In the genomic region with DNA sequence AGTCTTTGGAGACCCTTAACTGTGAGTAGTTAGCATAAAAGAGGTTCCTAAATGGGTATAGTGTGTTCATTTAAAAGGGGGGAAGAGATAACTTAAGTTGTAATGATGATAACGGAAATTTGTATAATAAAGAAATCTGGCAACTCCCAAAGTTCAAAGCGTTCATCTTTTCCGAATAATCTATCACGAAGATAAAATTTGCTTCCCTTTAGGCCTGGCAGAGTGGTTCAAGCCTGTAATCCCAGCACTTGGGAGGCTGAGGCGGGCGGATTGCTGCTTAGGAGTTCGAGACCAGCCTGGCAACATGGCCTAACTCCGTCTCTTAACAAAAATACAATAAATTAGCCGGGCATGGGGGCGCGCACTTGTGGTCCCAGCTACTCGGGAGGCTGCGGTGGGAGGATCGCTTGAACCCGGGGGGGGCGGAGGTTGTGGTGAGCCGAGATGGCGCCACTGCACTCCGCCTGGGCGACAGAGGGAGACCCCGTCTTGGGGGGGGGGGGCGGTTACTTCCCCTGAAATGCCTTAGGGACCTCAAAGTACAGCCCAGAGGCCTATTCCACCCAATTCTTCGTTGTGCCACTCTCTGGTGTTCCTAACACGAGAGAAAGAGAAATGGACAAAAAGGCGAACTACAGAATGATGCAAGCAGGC, we compare ENCODE assay signal across 8 cellular contexts. TPM values are rescaled to one million over a fixed set of nuclear protein-coding genes. Genes with fewer than 3 reads are reported as not detected.
DNase-seq lines count a peak whose midpoint lies in the region; ATAC-seq and TF ChIP-seq lines count a peak whose summit lies in the region.

No MANE protein-coding gene starts in this region.

- no peaks in the 10 kb centered on the region for H3K27me3 ChIP-seq in body of pancreas

- DNase-seq in T-helper 1 cell = peak; percentile 8 to 52 (median 18)
- peak; percentile 7 to 34 (median 16) for DNase-seq in body of pancreas
- peak; percentile 64 for DNase-seq in left kidney (ENCODE audit: low read depth, low spot score)
- peak; percentile 6 to 32 (median 7) for DNase-seq in stimulated activated CD4-positive, alpha-beta T cell treated with anti-CD3 and anti-CD28 coated beads, TNF-alpha, amount 100 ng/mL, for 24 hours (ENCODE audit: low read depth in 3 of 3)
- no peak for DNase-seq in cortex of kidney (lab: John Stamatoyannopoulos, UW)
- DNase-seq in 8988T = no peak
- DNase-seq in NCI-H524 (lab: John Stamatoyannopoulos, UW) = no peak

- H3K36me3 ChIP-seq in body of pancreas (replicated peaks in 1 of 2; ENCODE audit: insufficient read depth in 1 of 2, low read depth in 2 of 2) = peaks cover 0 to 3% of the 10 kb centered on the region in 2 donors

- TF ChIP-seq POLR2A in body of pancreas (IDR thresholded peaks at IDR 0.05) = no peak

- TF ChIP-seq CTCF in GM12875 (IDR thresholded peaks at IDR 0.05; ENCODE audit: borderline replicate concordance, insufficient read depth, low read depth, low read length) (no peak), body of pancreas (IDR thresholded peaks at IDR 0.05) (no peak)

- no peak for ATAC-seq in body of pancreas

- intact Hi-C loops in body of pancreas (cut with DNase I) = no loop called here

- 18 to 22% methylated on average over 25 of the region's 25 CpGs for WGBS in body of pancreas, 2 donors

- no peaks in the 10 kb centered on the region for H3K9me3 ChIP-seq in body of pancreas

- H3K27ac ChIP-seq in body of pancreas = peak overlapping the region; percentile 88 to 97 (median 94)

- peaks cover 25% of the 10 kb centered on the region for H3K4me1 ChIP-seq in body of pancreas

- H3K4me3 ChIP-seq in GM12875 (ENCODE audit: low read depth, low read length) (peak overlapping the region; percentile 84), body of pancreas (peak overlapping the region; percentile 61 to 78)

RNA-seq across cellular contexts. Expression of a gene that starts 0.9 kb away (rescaled TPM):
- total RNA-seq in body of pancreas = 100 to 1,000 TPM; 120 to 191 TPM

RNA-seq across cellular contexts. Expression of a gene that starts 48.5 kb away (rescaled TPM):
- 10 to 100 TPM; 19.2 to 20.8 TPM for total RNA-seq in body of pancreas

Comparison
In these comparisons a context has a peak if more than half of its experiments do, and no peak if none do; other contexts are left out.
1. DNase-seq: peak in T-helper 1 cell (5 of 5), body of pancreas (4 of 4), left kidney (single experiment) and stimulated activated CD4-positive, alpha-beta T cell treated with anti-CD3 and anti-CD28 coated beads, TNF-alpha, amount 100 ng/mL, for 24 hours (3 of 3); none in cortex of kidney (single experiment), 8988T (single experiment) and NCI-H524 (0 of 2).